1 cellular context compared by ENCODE assay signal in the genomic region with DNA sequence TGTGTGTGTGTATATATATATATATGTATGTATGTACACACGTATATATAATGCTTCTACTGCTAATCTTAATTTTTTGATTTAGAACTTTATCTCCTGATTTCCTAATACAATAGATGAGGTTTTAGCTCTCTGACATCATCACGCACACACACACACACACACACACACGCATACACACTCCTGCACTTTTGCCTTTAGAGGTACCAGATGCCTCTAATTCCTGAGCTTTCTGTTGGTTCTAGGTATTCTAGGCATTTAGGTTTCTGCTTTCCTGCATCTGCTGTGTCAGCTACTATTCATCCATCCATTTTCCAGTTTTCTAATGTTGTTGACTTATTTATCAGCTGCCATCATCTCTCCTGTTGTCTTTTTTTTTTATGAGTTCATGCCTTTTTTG.
TF ChIP-seq lines count a peak whose summit lies in the region.

No MANE protein-coding gene starts in this region.

TF ChIP-seq in K562, 482 proteins besides CTCF, POLR2A, EP300 and RAD21:
- TF ChIP-seq ZNF316 (IDR thresholded peaks at IDR 0.05) (peak; percentile 34; the same call in 1 of the 2 replicates), KLF1 (tag; IDR thresholded peaks at IDR 0.05) (no peak), PHB2 (IDR thresholded peaks at IDR 0.05; ENCODE audit: low read depth) (no peak)
- TF ChIP-seq, protein P1, sequence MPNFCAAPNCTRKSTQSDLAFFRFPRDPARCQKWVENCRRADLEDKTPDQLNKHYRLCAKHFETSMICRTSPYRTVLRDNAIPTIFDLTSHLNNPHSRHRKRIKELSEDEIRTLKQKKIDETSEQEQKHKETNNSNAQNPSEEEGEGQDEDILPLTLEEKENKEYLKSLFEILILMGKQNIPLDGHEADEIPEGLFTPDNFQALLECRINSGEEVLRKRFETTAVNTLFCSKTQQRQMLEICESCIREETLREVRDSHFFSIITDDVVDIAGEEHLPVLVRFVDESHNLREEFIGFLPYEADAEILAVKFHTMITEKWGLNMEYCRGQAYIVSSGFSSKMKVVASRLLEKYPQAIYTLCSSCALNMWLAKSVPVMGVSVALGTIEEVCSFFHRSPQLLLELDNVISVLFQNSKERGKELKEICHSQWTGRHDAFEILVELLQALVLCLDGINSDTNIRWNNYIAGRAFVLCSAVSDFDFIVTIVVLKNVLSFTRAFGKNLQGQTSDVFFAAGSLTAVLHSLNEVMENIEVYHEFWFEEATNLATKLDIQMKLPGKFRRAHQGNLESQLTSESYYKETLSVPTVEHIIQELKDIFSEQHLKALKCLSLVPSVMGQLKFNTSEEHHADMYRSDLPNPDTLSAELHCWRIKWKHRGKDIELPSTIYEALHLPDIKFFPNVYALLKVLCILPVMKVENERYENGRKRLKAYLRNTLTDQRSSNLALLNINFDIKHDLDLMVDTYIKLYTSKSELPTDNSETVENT (CRISPR knock-in tag; IDR thresholded peaks at IDR 0.05), result no peak
- TF ChIP-seq, protein P2, sequence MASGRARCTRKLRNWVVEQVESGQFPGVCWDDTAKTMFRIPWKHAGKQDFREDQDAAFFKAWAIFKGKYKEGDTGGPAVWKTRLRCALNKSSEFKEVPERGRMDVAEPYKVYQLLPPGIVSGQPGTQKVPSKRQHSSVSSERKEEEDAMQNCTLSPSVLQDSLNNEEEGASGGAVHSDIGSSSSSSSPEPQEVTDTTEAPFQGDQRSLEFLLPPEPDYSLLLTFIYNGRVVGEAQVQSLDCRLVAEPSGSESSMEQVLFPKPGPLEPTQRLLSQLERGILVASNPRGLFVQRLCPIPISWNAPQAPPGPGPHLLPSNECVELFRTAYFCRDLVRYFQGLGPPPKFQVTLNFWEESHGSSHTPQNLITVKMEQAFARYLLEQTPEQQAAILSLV (tag; IDR thresholded peaks at IDR 0.05), result no peak
